7 cellular contexts compared by ENCODE assay signal in genomic region chr12:123242083-123242904, GRCh38. TPM values are rescaled to one million over a fixed set of nuclear protein-coding genes. Genes with fewer than 3 reads are reported as not detected.
DNase-seq lines count a peak whose midpoint lies in the region; ATAC-seq and TF ChIP-seq lines count a peak whose summit lies in the region.

No MANE protein-coding gene starts in this region.

- TF ChIP-seq RAD21 in IMR-90 (IDR thresholded peaks at IDR 0.05; ENCODE audit: low read length) = no peak

- no peak overlapping the region for H3K23ac ChIP-seq in IMR-90 (ENCODE audit: low read depth, low read length)
- H3K23ac ChIP-seq in trophoblast cell (ENCODE audit: low read length) = no peak overlapping the region

- no peaks in the 10 kb centered on the region for H3K9me3 ChIP-seq in IMR-90 (ENCODE audit: control insufficient read depth, insufficient read depth, low read length)
- no peaks in the 10 kb centered on the region for H3K9me3 ChIP-seq in trophoblast cell (ENCODE audit: insufficient read depth, low read depth, low read length)

- H3K36me3 Mint-ChIP-seq in effector memory CD8-positive, alpha-beta T cell (ENCODE audit: insufficient read depth) = peaks cover 45% of the 10 kb centered on the region

- H2BK15ac ChIP-seq in IMR-90 (ENCODE audit: low read depth, low read length) = no peak overlapping the region

- H2BK5ac ChIP-seq in IMR-90 (ENCODE audit: low read depth, low read length, poor library complexity, severe bottlenecking) (no peak overlapping the region), trophoblast cell (ENCODE audit: low read depth, low read length, poor library complexity) (no peak overlapping the region)

- H2BK12ac ChIP-seq in trophoblast cell (ENCODE audit: low read length) = no peak overlapping the region

- peaks cover 38 to 53% of the 10 kb centered on the region in 2 donors for H3K4me1 Mint-ChIP-seq in effector memory CD8-positive, alpha-beta T cell (ENCODE audit: low read depth in 2 of 2)

- CTCF ChIA-PET in IMR-90 (lab: Yijun Ruan, JAX) = interaction anchor here (1.4 kb wide), 2 partner anchors 9 to 199 kb away, joined by 4 to 5 read pairs; partner anchors contain the start of genes MPHOSPH9 and MTRFR

- no peak overlapping the region for H2AFZ ChIP-seq in IMR-90 (replicated peaks; ENCODE audit: low read length, poor library complexity)
- no peak overlapping the region for H2AFZ ChIP-seq in trophoblast cell (ENCODE audit: insufficient read depth, low read length, poor library complexity)

- H3K56ac ChIP-seq in IMR-90 (ENCODE audit: extremely low read depth, insufficient read depth, low read length) = no peak overlapping the region

- dilution Hi-C loops in IMR-90 (cut with HindIII; ENCODE audit: low sequenced_read_pairs, unreplicated experiment) = loop anchor here (25.0 kb wide), 1 partner anchor 255 kb away; the partner anchor contains the start of genes ARL6IP4 and OGFOD2

- H3K27me3 Mint-ChIP-seq in effector memory CD8-positive, alpha-beta T cell = no peaks in the 10 kb centered on the region

- H3K4me1 ChIP-seq in IMR-90 (ENCODE audit: control insufficient read depth, insufficient read depth, low read length) (peaks cover 3% of the 10 kb centered on the region), trophoblast cell (ENCODE audit: control insufficient read depth in 1 of 2, insufficient read depth in 2 of 2, low read length in 2 of 2) (no peaks in the 10 kb centered on the region)

- H3K79me2 ChIP-seq in trophoblast cell (ENCODE audit: control insufficient read depth, insufficient read depth, low read length, poor library complexity) = no peaks in the 10 kb centered on the region

- H2BK120ac ChIP-seq in IMR-90 (ENCODE audit: low read depth, low read length) = no peak overlapping the region
- H2BK120ac ChIP-seq in trophoblast cell (ENCODE audit: insufficient read depth, low read length, poor library complexity) = no peak overlapping the region

- WGBS in IMR-90 (ENCODE audit: extremely low coverage in 2 of 2, insufficient read length in 1 of 2), 2 experiments = no CpG with 5 or more reads among the region's 11 CpGs
- no CpG with 5 or more reads among the region's 11 CpGs for WGBS in trophoblast cell (ENCODE audit: extremely low coverage, insufficient coverage, insufficient read length)

- no peak overlapping the region for H4K5ac ChIP-seq in IMR-90 (ENCODE audit: low read depth, low read length)

- H3K27me3 ChIP-seq in IMR-90 (ENCODE audit: control insufficient read depth, insufficient read depth, low read length) (no peaks in the 10 kb centered on the region), trophoblast cell (ENCODE audit: insufficient read depth, low read length) (no peaks in the 10 kb centered on the region)

- POLR2A ChIA-PET in IMR-90 (lab: Charles Lee; ENCODE audit: unreplicated experiment) = interaction anchor here (0.6 to 1.3 kb wide), 2 partner anchors 9 to 32 kb away, joined by 3 to 4 read pairs; partner anchors contain the start of genes MPHOSPH9 and MTRFR

- no peak overlapping the region for H4K12ac ChIP-seq in trophoblast cell (ENCODE audit: low read depth, low read length)

- H3K4ac ChIP-seq in IMR-90 (ENCODE audit: low read depth, low read length) = no peak overlapping the region
- H3K4ac ChIP-seq in trophoblast cell (ENCODE audit: low read depth, low read length) = no peak overlapping the region

- H3K4me2 ChIP-seq in IMR-90 (ENCODE audit: low read depth, low read length) (no peak overlapping the region; the same call in 1 of the 2 replicates), trophoblast cell (ENCODE audit: low read length) (no peak overlapping the region)

- H2AK9ac ChIP-seq in IMR-90 (replicated peaks; ENCODE audit: low read depth, low read length, poor library complexity) = no peak overlapping the region

- in situ Hi-C loops in IMR-90 (cut with MboI; ENCODE audit: low sequenced_read_pairs) = no loop called here

- no peak overlapping the region for H3K4me3 Mint-ChIP-seq in effector memory CD8-positive, alpha-beta T cell

- TF ChIP-seq POLR2A in IMR-90 (IDR thresholded peaks at IDR 0.05; ENCODE audit: low read depth, low read length) = no peak

- H3K4me3 ChIP-seq in IMR-90 (ENCODE audit: insufficient read depth, low read depth, low read length) = no peak overlapping the region
- H3K4me3 ChIP-seq in trophoblast cell (ENCODE audit: low read depth, low read length) = no peak overlapping the region

- intact Hi-C loops in IMR-90 (cut with micrococcal nuclease) = no loop called here

- DNase-seq in IMR-90 (peak; percentile 10), NCI-H2196 treated with DMSO at 0.1 percent for 48 hours (lab: John Stamatoyannopoulos, UW; ENCODE audit: unreplicated experiment) (peak; percentile 80), trophoblast cell (no peak), amniotic stem cell (lab: John Stamatoyannopoulos, UW) (no peak), NCI-H1930 (lab: John Stamatoyannopoulos, UW) (no peak)
- no peak for DNase-seq in effector memory CD8-positive, alpha-beta T cell
- no peak for DNase-seq in activated CD4-positive, CD25-positive, alpha-beta regulatory T cell treated with anti-CD3 and anti-CD28 coated beads, Interleukin-2, amount 50 U/mL, for 72 hours

- no peaks in the 10 kb centered on the region for H3K9me1 ChIP-seq in IMR-90 (ENCODE audit: insufficient read depth, low read length)

- peaks cover 8% of the 10 kb centered on the region for H3K36me3 ChIP-seq in IMR-90 (ENCODE audit: control insufficient read depth, insufficient read depth, low read length)
- H3K36me3 ChIP-seq in trophoblast cell (ENCODE audit: control insufficient read depth in 1 of 2, insufficient read depth in 2 of 2, low read length in 2 of 2) = peaks cover 3 to 4% of the 10 kb centered on the region in 2 experiments

- H3K14ac ChIP-seq in IMR-90 (replicated peaks; ENCODE audit: low read depth, low read length) (no peak overlapping the region), trophoblast cell (ENCODE audit: low read length) (no peak overlapping the region)

- H3K27ac ChIP-seq in IMR-90 (ENCODE audit: insufficient read depth, low read length) = no peak overlapping the region; the same call in 1 of the 2 replicates
- H3K27ac ChIP-seq in trophoblast cell (ENCODE audit: low read depth, low read length) = no peak overlapping the region

- H4K91ac ChIP-seq in IMR-90 (ENCODE audit: insufficient read depth, low read depth, low read length) (no peak overlapping the region), trophoblast cell (ENCODE audit: low read depth, low read length) (no peak overlapping the region)

- H3K27ac Mint-ChIP-seq in effector memory CD8-positive, alpha-beta T cell = peak overlapping the region; percentile 39 to 86

- H3K79me1 ChIP-seq in IMR-90 (ENCODE audit: low read depth in 1 of 2, low read length in 2 of 2) = peaks cover 29 to 60% of the 10 kb centered on the region in 2 experiments
- H3K79me1 ChIP-seq in trophoblast cell (ENCODE audit: low read length) = no peaks in the 10 kb centered on the region

- H2AK5ac ChIP-seq in IMR-90 (ENCODE audit: low read depth, low read length) (no peak overlapping the region), trophoblast cell (ENCODE audit: low read length) (no peak overlapping the region)

- H3K9ac ChIP-seq in IMR-90 (ENCODE audit: low read depth, low read length) (no peak overlapping the region), trophoblast cell (ENCODE audit: low read length) (peak overlapping the region; percentile 76)

- H3K9me3 Mint-ChIP-seq in effector memory CD8-positive, alpha-beta T cell = no peaks in the 10 kb centered on the region

- TF ChIP-seq CTCF in IMR-90 (conservative IDR thresholded peaks at IDR 0.05; ENCODE audit: low read depth, low read length) = no peak

- H2BK20ac ChIP-seq in IMR-90 (ENCODE audit: low read depth, low read length) = no peak overlapping the region

- ATAC-seq in IMR-90 (ENCODE audit: low read depth) = peak; percentile 56
- no peak for ATAC-seq in effector memory CD8-positive, alpha-beta T cell (replicated peaks)

- no peak overlapping the region for H4K8ac ChIP-seq in IMR-90 (ENCODE audit: low read depth in 2 of 2, low read length in 2 of 2)
- no peak overlapping the region for H4K8ac ChIP-seq in trophoblast cell (ENCODE audit: low read depth, low read length)

- H4K20me1 ChIP-seq in IMR-90 (ENCODE audit: insufficient read depth, low read length) = peaks cover 12% of the 10 kb centered on the region; the same call in 1 of the 2 replicates

- no peak overlapping the region for H3K18ac ChIP-seq in IMR-90 (ENCODE audit: low read depth, low read length)
- no peak overlapping the region for H3K18ac ChIP-seq in trophoblast cell (ENCODE audit: low read length)

- no TSS peak for BruUV-seq in IMR-90 (replicated peaks; lab: Mats Ljungman, UMichigan)

TF ChIP-seq in IMR-90, 13 proteins besides CTCF, POLR2A, EP300 and RAD21 (continues in another document):
- TF ChIP-seq CEBPB (IDR thresholded peaks at IDR 0.05; ENCODE audit: low read depth, low read length) (no peak), MAZ (IDR thresholded peaks at IDR 0.05; ENCODE audit: borderline replicate concordance, low read depth, low read length) (no peak), SMC3 (IDR thresholded peaks at IDR 0.05; ENCODE audit: low read depth, low read length) (no peak), CHD1 (IDR thresholded peaks at IDR 0.05; ENCODE audit: low read depth, low read length) (no peak), NFE2L2 (IDR thresholded peaks at IDR 0.05; ENCODE audit: low read depth, low read length) (no peak)

RNA-seq across cellular contexts. Expression of gene MTRFR, which starts 9.1 kb away (rescaled TPM):
- 10.2 and 12.2 TPM in 2 replicates for total RNA-seq in IMR-90 (2012; rRNA removed)
- 7.2 and 8.6 TPM in 2 replicates for polyA plus RNA-seq in IMR-90 (2012; rRNA removed)
- polyA plus RNA-seq in IMR-90 (2012; cell fraction: cytosol; rRNA removed) = 10.9 and 17.8 TPM in 2 replicates
- polyA plus RNA-seq in IMR-90 (2012; cell fraction: nucleus; rRNA removed; ENCODE audit: low replicate concordance) = 3.6 and 4.0 TPM in 2 replicates
- polyA plus RNA-seq in trophoblast cell (2013) = 8.8 and 9.1 TPM in 2 replicates

RNA-seq across cellular contexts. Expression of gene MPHOSPH9, which starts 9.4 kb away (rescaled TPM):
- 17.0 and 30.8 TPM in 2 replicates for total RNA-seq in IMR-90 (2012; rRNA removed)
- polyA plus RNA-seq in IMR-90 (2012; rRNA removed) = 7.6 and 8.3 TPM in 2 replicates
- 1.4 and 1.9 TPM in 2 replicates for polyA plus RNA-seq in IMR-90 (2012; cell fraction: cytosol; rRNA removed)
- 4.3 and 23.9 TPM in 2 replicates for polyA plus RNA-seq in IMR-90 (2012; cell fraction: nucleus; rRNA removed; ENCODE audit: low replicate concordance)
- polyA plus RNA-seq in trophoblast cell (2013) = 16.0 and 16.5 TPM in 2 replicates

RNA-seq across cellular contexts. Expression of gene CDK2AP1, which starts 29.4 kb away (rescaled TPM):
- total RNA-seq in IMR-90 (2012; rRNA removed) = 137 and 265 TPM in 2 replicates
- 261 and 293 TPM in 2 replicates for polyA plus RNA-seq in IMR-90 (2012; rRNA removed)
- 96.9 and 101 TPM in 2 replicates for polyA plus RNA-seq in IMR-90 (2012; cell fraction: cytosol; rRNA removed)
- 25.9 and 84.0 TPM in 2 replicates for polyA plus RNA-seq in IMR-90 (2012; cell fraction: nucleus; rRNA removed; ENCODE audit: low replicate concordance)
- polyA plus RNA-seq in trophoblast cell (2013) = 232 and 240 TPM in 2 replicates

Comparison
In these comparisons a context has a peak if more than half of its experiments do, and no peak if none do; other contexts are left out.
1. DNase-seq: peak in IMR-90 (single experiment) and NCI-H2196 treated with DMSO at 0.1 percent for 48 hours (single experiment); none in effector memory CD8-positive, alpha-beta T cell (0 of 3), trophoblast cell (0 of 2), amniotic stem cell (single experiment), activated CD4-positive, CD25-positive, alpha-beta regulatory T cell treated with anti-CD3 and anti-CD28 coated beads, Interleukin-2, amount 50 U/mL, for 72 hours (single experiment) and NCI-H1930 (0 of 2).